8 cellular contexts compared by ENCODE assay signal in the genomic region with DNA sequence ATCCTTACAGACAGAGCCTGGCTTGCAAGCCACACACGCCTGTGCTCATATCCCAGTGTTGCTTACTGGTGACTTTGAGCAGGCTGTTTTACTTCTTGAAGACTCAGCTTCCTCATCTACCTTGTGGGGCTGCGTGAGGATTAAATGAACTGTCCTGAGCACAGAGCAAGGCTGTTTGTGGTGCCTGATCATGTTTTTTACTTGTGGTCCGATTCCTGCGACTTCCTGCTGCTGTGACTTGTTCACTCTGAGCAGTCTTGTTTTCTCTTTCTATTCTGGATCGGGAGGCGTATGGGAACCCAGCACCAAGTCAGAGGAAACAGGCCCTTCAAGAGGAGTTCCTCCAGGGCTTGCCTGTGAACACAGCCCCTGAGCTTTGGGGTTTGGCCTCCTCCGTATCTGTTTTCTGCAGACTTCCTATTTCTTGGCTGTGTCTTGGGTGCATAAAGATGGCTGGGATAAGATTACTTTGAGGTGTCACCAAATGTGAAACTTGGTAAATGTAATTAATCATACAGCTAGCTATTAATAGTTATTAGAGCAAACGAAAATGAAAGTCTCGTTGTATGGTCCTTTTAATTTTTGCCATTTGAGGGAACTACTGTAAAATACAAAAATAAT.
DNase-seq lines count a peak whose midpoint lies in the region; ATAC-seq and TF ChIP-seq lines count a peak whose summit lies in the region.

No MANE protein-coding gene starts in this region.

- H3K27ac ChIP-seq in DOHH2 (ENCODE audit: low read depth, low read length): no peak overlapping the region
- peak overlapping the region; percentile 7 to 66 for H3K27ac ChIP-seq in coronary artery

- H3K4me1 ChIP-seq in DOHH2 (ENCODE audit: control insufficient read depth, low read length): peaks cover 20% of the 10 kb centered on the region

- no peaks in the 10 kb centered on the region for H3F3A ChIP-seq in DOHH2 (ENCODE audit: control insufficient read depth, insufficient read depth)

- no peaks in the 10 kb centered on the region for H3K9me2 ChIP-seq in DOHH2 (replicated peaks; ENCODE audit: control insufficient read depth, low read length)

- H3K4me2 ChIP-seq in DOHH2 (ENCODE audit: low read length): peak overlapping the region; percentile 62

- H3K27me3 ChIP-seq in DOHH2 (ENCODE audit: control insufficient read depth, low read length): no peaks in the 10 kb centered on the region

- ATAC-seq in GM19395 (IDR thresholded peaks at IDR 0.05; ENCODE audit: unreplicated experiment) (peak; percentile 81), HG03439 (IDR thresholded peaks at IDR 0.05; ENCODE audit: unreplicated experiment) (peak; percentile 54)

- H4K20me1 ChIP-seq in DOHH2 (ENCODE audit: control insufficient read depth, insufficient read depth, low read depth, low read length): no peaks in the 10 kb centered on the region

- DNase-seq in coronary artery (ENCODE audit: low spot score): no peak
- DNase-seq in pons (ENCODE audit: low spot score): peak; percentile 52
- DNase-seq in NCI-H510A treated with DMSO at 0.1 percent for 48 hours (lab: John Stamatoyannopoulos, UW): no peak
- no peak for DNase-seq in stimulated activated CD4-positive, alpha-beta T cell treated with anti-CD3 and anti-CD28 coated beads, Interleukin-2, amount 100 ng/mL, for 48 hours
- no peak for DNase-seq in NCI-H2196 treated with DMSO at 0.1 percent for 48 hours (lab: John Stamatoyannopoulos, UW; ENCODE audit: unreplicated experiment)

- peak overlapping the region; percentile 52 for H3K4me3 ChIP-seq in DOHH2 (ENCODE audit: low read length)
- peak overlapping the region; percentile 52 for H3K4me3 ChIP-seq in coronary artery

- TF ChIP-seq CTCF in DOHH2 (IDR thresholded peaks at IDR 0.05; ENCODE audit: low read depth, low read length, poor library complexity, severe bottlenecking) (no peak), coronary artery (IDR thresholded peaks at IDR 0.05) (no peak)

- no peaks in the 10 kb centered on the region for H3K36me3 ChIP-seq in DOHH2 (ENCODE audit: control insufficient read depth, low read length)

- H3K9me3 ChIP-seq in DOHH2 (ENCODE audit: control insufficient read depth, insufficient read depth, low read length): no peaks in the 10 kb centered on the region

- no peaks in the 10 kb centered on the region for H3K79me2 ChIP-seq in DOHH2 (ENCODE audit: control insufficient read depth, low read length)
